Comparison of ENCODE assay signal across 8 cellular contexts in genomic region chr15:90903733-90904536, GRCh38. TPM values are rescaled to one million over a fixed set of nuclear protein-coding genes. Genes with fewer than 3 reads are reported as not detected.
DNase-seq lines count a peak whose midpoint lies in the region; ATAC-seq and TF ChIP-seq lines count a peak whose summit lies in the region.

No MANE protein-coding gene starts in this region.

- H3K9me3 ChIP-seq in right cardiac atrium (ENCODE audit: control insufficient read depth, low read length), result no peaks in the 10 kb centered on the region
- no peaks in the 10 kb centered on the region for H3K9me3 ChIP-seq in skeletal muscle tissue (ENCODE audit: control insufficient read depth in 3 of 3, low read length in 3 of 3)

- H3K27me3 ChIP-seq in right cardiac atrium (ENCODE audit: control insufficient read depth, insufficient read depth), result no peaks in the 10 kb centered on the region
- H3K27me3 ChIP-seq in skeletal muscle tissue (ENCODE audit: control insufficient read depth in 3 of 3, insufficient read depth in 3 of 3, low read length in 3 of 3), result no peaks in the 10 kb centered on the region

- no peaks in the 10 kb centered on the region for H3K27me3 Mint-ChIP-seq in activated T-helper 17 cell treated with anti-CD3 and anti-CD28 coated beads, Interleukin-2, amount 50 U/mL, for 72 hours

- intact Hi-C loops in right cardiac atrium (cut with DNase I), result loop anchor here in 2 of 4 donors (2.0 to 5.0 kb wide), 2 partner anchors 27 to 33 kb away; partner anchors contain the start of gene UNC45A (in 1 of the 2)

- TF ChIP-seq CTCF in AG10803 (conservative IDR thresholded peaks at IDR 0.05; ENCODE audit: low read length), result no peak

- ATAC-seq in activated T-helper 17 cell treated with anti-CD3 and anti-CD28 coated beads, Interleukin-2, amount 50 U/mL, for 72 hours (replicated peaks), result peak; percentile 3
- peak in 1 of 2 donors; percentile 2 for ATAC-seq in right cardiac atrium
- ATAC-seq in GM21619 (IDR thresholded peaks at IDR 0.05; ENCODE audit: unreplicated experiment), result no peak

- 67% methylated on average over 18 of the region's 18 CpGs for WGBS in right cardiac atrium

- peak overlapping the region; percentile 76 to 92 (median 84) for H3K9ac ChIP-seq in skeletal muscle tissue (ENCODE audit: low read depth in 1 of 3, low read length in 3 of 3)

- H3K4me1 Mint-ChIP-seq in activated T-helper 17 cell treated with anti-CD3 and anti-CD28 coated beads, Interleukin-2, amount 50 U/mL, for 72 hours, result peaks cover 18% of the 10 kb centered on the region

- no peak for DNase-seq in AG10803 (ENCODE audit: low read depth)
- DNase-seq in HEK293T (ENCODE audit: extremely low spot score), result peak; percentile 53
- peak in 2 of 3 donors; percentile 47 to 55 for DNase-seq in right cardiac atrium
- no peak for DNase-seq in GM03348 (ENCODE audit: low spot score)
- no peak for DNase-seq in UCSD-AML1 (lab: John Stamatoyannopoulos, UW; ENCODE audit: unreplicated experiment)

- POLR2A ChIA-PET in HEK293T (lab: Yijun Ruan, JAX), result interaction anchor here (0.7 to 7.5 kb wide), 12 partner anchors 10 to 146 kb away, joined by 3 to 142 read pairs (median 4); partner anchors contain the start of genes HDDC3, RCCD1 and UNC45A

- H3K36me3 Mint-ChIP-seq in activated T-helper 17 cell treated with anti-CD3 and anti-CD28 coated beads, Interleukin-2, amount 50 U/mL, for 72 hours (ENCODE audit: low read depth), result peaks cover 60% of the 10 kb centered on the region

- peaks cover 13% of the 10 kb centered on the region for H3K4me1 ChIP-seq in right cardiac atrium (ENCODE audit: control insufficient read depth, insufficient read depth, low read length)
- H3K4me1 ChIP-seq in skeletal muscle tissue (ENCODE audit: control insufficient read depth in 3 of 3, insufficient read depth in 3 of 3, low read length in 3 of 3), result peaks cover 15 to 36% (median 25%) of the 10 kb centered on the region in 3 donors

- CTCF ChIA-PET in HEK293T (lab: Yijun Ruan, JAX), result interaction anchor here (0.7 to 5.5 kb wide), 6 partner anchors 8 to 146 kb away, joined by 3 to 57 read pairs (median 4); partner anchors contain the start of genes HDDC3 and UNC45A

- H3K27ac ChIP-seq in right cardiac atrium (ENCODE audit: low read length) (peak overlapping the region; percentile 88), skeletal muscle tissue (ENCODE audit: low read depth, low read length) (peak overlapping the region; percentile 85)

- no peaks in the 10 kb centered on the region for H3K9me3 Mint-ChIP-seq in activated T-helper 17 cell treated with anti-CD3 and anti-CD28 coated beads, Interleukin-2, amount 50 U/mL, for 72 hours

- H3K36me3 ChIP-seq in skeletal muscle tissue (ENCODE audit: control insufficient read depth in 3 of 3, insufficient read depth in 3 of 3, low read length in 3 of 3), result peaks cover 33 to 39% (median 38%) of the 10 kb centered on the region in 3 donors

- H3K4me3 ChIP-seq in AG10803 (ENCODE audit: low read length) (peak overlapping the region; percentile 77), right cardiac atrium (ENCODE audit: low read length) (peak overlapping the region; percentile 83), skeletal muscle tissue (ENCODE audit: low read length in 3 of 3) (peak overlapping the region; percentile 80 to 93 (median 92))

- peak overlapping the region; percentile 89 for H3K4me3 Mint-ChIP-seq in activated T-helper 17 cell treated with anti-CD3 and anti-CD28 coated beads, Interleukin-2, amount 50 U/mL, for 72 hours

- H3K27ac Mint-ChIP-seq in activated T-helper 17 cell treated with anti-CD3 and anti-CD28 coated beads, Interleukin-2, amount 50 U/mL, for 72 hours, result peak overlapping the region; percentile 88

TF ChIP-seq in HEK293T, 16 proteins besides CTCF, POLR2A, EP300 and RAD21:
- TF ChIP-seq FOXA1 (IDR thresholded peaks at IDR 0.05), result no peak
- TF ChIP-seq SP1 (IDR thresholded peaks at IDR 0.05), result no peak
- TF ChIP-seq SUZ12 (IDR thresholded peaks at IDR 0.05), result no peak
- TF ChIP-seq LEF1 (IDR thresholded peaks at IDR 0.05; ENCODE audit: borderline replicate concordance), result no peak
- TF ChIP-seq HDGF (IDR thresholded peaks at IDR 0.05; ENCODE audit: borderline replicate concordance), result no peak
- TF ChIP-seq FOXK2 (IDR thresholded peaks at IDR 0.05), result no peak
- TF ChIP-seq ZNF384 (IDR thresholded peaks at IDR 0.05), result no peak
- no peak for TF ChIP-seq PKNOX1 (IDR thresholded peaks at IDR 0.05)
- TF ChIP-seq BHLHE40 (IDR thresholded peaks at IDR 0.05; ENCODE audit: borderline replicate concordance), result no peak
- TF ChIP-seq CTBP1 (IDR thresholded peaks at IDR 0.05; ENCODE audit: borderline replicate concordance), result no peak
- no peak for TF ChIP-seq L3MBTL2 (conservative IDR thresholded peaks at IDR 0.05)
- no peak for TF ChIP-seq NFRKB (IDR thresholded peaks at IDR 0.05)
- TF ChIP-seq FOXM1 (IDR thresholded peaks at IDR 0.05; ENCODE audit: borderline replicate concordance), result no peak
- no peak for TF ChIP-seq ELF4 (IDR thresholded peaks at IDR 0.05)

RNA-seq across cellular contexts. Expression of gene MAN2A2, which starts 0.8 kb away (rescaled TPM):
- total RNA-seq in activated T-helper 17 cell treated with anti-CD3 and anti-CD28 coated beads, Interleukin-2, amount 50 U/mL, for 72 hours, result 100 to 1,000 TPM; 121 to 127 TPM
- total RNA-seq in right cardiac atrium (100 to 1,000 TPM in 2 of 4 donors, 10 to 100 TPM in 2; 75.9 to 118 (median 93.4) TPM), skeletal muscle tissue (14.1 TPM)
- 41.6 TPM for polyA plus RNA-seq in right cardiac atrium

RNA-seq across cellular contexts. Expression of gene FES, which starts 19.6 kb away (rescaled TPM):
- total RNA-seq in activated T-helper 17 cell treated with anti-CD3 and anti-CD28 coated beads, Interleukin-2, amount 50 U/mL, for 72 hours, result 100 to 1,000 TPM in 1 of 2 donors, 10 to 100 TPM in 1; 98.5 to 122 TPM
- total RNA-seq in right cardiac atrium, result 10 to 100 TPM; 15.6 to 21.0 (median 18.0) TPM
- polyA plus RNA-seq in right cardiac atrium, result 17.6 TPM
- 19.8 TPM for total RNA-seq in skeletal muscle tissue

RNA-seq across cellular contexts. Expression of gene HDDC3, which starts 28.4 kb away (rescaled TPM):
- total RNA-seq in activated T-helper 17 cell treated with anti-CD3 and anti-CD28 coated beads, Interleukin-2, amount 50 U/mL, for 72 hours, result 10 to 100 TPM; 15.9 to 19.0 TPM
- total RNA-seq in right cardiac atrium (10 to 100 TPM; 13.5 to 17.7 (median 17.0) TPM), skeletal muscle tissue (5.7 TPM)
- 22.2 TPM for polyA plus RNA-seq in right cardiac atrium

RNA-seq across cellular contexts. Expression of gene UNC45A, which starts 31.1 kb away (rescaled TPM):
- total RNA-seq in activated T-helper 17 cell treated with anti-CD3 and anti-CD28 coated beads, Interleukin-2, amount 50 U/mL, for 72 hours, result 100 to 1,000 TPM; 101 to 103 TPM
- total RNA-seq in right cardiac atrium (10 to 100 TPM; 26.2 to 32.8 (median 29.9) TPM), skeletal muscle tissue (30.3 TPM)
- polyA plus RNA-seq in right cardiac atrium, result 24.0 TPM

RNA-seq across cellular contexts. Expression of gene FURIN, which starts 35.5 kb away (rescaled TPM):
- total RNA-seq in activated T-helper 17 cell treated with anti-CD3 and anti-CD28 coated beads, Interleukin-2, amount 50 U/mL, for 72 hours, result 100 to 1,000 TPM; 605 to 771 TPM
- 10 to 100 TPM; 57.4 to 69.0 (median 60.8) TPM for total RNA-seq in right cardiac atrium
- polyA plus RNA-seq in right cardiac atrium, result 60.1 TPM
- total RNA-seq in skeletal muscle tissue, result 12.0 TPM

Comparison
In these comparisons a context has a peak if more than half of its experiments do, and no peak if none do; other contexts are left out.
1. DNase-seq: peak in HEK293T (single experiment) and right cardiac atrium (2 of 3); none in AG10803 (single experiment), GM03348 (single experiment) and UCSD-AML1 (single experiment).
2. Peak in every context shown above with its lines, with median percentiles within 50 percentile points of each other: H3K4me3 ChIP-seq.